ENCODE assay signal across 1 cellular context in the genomic region with DNA sequence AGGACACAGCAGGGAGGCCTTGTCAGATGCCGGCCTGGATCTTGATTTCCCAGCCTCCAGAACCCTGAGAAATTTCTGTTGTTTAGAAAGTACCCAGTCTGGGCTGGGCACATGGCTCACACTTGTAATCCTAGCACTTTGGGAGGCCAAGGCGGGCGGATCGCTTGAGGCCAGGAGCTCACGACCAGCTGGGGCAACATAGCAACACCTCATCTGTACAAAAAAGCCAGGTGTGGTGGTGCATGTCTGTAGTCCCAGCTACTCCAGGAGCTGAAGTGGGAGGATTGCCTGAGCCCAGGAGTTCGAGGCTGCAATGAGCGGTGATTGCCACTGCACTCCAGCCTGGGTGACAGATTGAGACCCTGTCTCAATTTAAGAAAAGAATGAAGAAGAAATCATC. TPM values are rescaled to one million over a fixed set of nuclear protein-coding genes. Genes with fewer than 3 reads are reported as not detected.
"Had no signal": no experiment of that assay in that cellular context is flagged by ENCODE, and none has a peak within 500 bp of the region (broad histone marks: within the 10 kb centered on the region; RNA-seq: fewer than 3 reads in every experiment).

No MANE protein-coding gene starts in this region.

RNA-seq across cellular contexts. Expression of a gene that starts 57.3 kb away (rescaled TPM):
- total RNA-seq: natural killer cell treated with Interleukin-12 subunit alpha and Interleukin-12 subunit beta and Interleukin-15 and Interleukin-18, amount 100 ng/mL, for 72 hours had no signal
